Comparison of ENCODE assay signal across 1 cellular context in the genomic region with DNA sequence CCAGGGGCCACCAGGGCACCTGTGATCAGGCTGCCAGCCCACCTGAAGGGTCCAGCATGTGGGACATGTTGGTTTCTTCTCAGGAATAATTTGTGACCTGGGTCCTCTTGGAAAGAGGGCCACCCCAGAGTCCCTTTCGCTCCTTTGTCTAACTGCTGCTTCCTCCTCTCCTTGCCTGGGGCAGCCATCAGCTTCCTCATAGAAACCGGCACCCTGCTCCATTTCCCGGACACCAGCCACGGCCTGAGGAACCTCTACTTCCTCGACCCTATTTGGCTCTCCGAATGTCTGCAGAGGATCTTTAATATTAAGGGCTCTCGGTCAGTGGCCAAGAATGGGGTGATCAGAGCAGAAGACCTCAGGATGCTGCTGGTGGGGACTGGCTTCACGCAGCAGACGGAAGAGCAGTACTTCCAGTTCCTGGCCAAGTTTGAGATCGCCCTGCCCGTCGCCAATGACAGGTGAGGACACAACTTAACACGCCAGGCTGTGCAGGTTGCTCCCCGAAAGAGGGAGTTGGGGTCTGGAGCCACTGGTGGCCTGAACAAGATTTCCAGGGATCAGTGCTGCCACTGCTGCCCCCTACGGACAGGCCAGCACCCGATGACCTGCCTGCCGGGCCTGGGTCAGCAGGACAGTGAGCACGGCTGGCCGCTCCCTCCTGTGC.
TF ChIP-seq lines count a peak whose summit lies in the region.

No MANE protein-coding gene starts in this region.

TF ChIP-seq in K562, 482 proteins besides CTCF, POLR2A, EP300 and RAD21 (continued from another document):
- TF ChIP-seq, protein P1, sequence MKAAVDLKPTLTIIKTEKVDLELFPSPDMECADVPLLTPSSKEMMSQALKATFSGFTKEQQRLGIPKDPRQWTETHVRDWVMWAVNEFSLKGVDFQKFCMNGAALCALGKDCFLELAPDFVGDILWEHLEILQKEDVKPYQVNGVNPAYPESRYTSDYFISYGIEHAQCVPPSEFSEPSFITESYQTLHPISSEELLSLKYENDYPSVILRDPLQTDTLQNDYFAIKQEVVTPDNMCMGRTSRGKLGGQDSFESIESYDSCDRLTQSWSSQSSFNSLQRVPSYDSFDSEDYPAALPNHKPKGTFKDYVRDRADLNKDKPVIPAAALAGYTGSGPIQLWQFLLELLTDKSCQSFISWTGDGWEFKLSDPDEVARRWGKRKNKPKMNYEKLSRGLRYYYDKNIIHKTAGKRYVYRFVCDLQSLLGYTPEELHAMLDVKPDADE (conservative IDR thresholded peaks at IDR 0.05; ENCODE audit: control insufficient read depth, low read depth, low read length) = no peak
- no peak for TF ChIP-seq ZNF444 (CRISPR knock-in tag; IDR thresholded peaks at IDR 0.05)
- TF ChIP-seq, protein P2, sequence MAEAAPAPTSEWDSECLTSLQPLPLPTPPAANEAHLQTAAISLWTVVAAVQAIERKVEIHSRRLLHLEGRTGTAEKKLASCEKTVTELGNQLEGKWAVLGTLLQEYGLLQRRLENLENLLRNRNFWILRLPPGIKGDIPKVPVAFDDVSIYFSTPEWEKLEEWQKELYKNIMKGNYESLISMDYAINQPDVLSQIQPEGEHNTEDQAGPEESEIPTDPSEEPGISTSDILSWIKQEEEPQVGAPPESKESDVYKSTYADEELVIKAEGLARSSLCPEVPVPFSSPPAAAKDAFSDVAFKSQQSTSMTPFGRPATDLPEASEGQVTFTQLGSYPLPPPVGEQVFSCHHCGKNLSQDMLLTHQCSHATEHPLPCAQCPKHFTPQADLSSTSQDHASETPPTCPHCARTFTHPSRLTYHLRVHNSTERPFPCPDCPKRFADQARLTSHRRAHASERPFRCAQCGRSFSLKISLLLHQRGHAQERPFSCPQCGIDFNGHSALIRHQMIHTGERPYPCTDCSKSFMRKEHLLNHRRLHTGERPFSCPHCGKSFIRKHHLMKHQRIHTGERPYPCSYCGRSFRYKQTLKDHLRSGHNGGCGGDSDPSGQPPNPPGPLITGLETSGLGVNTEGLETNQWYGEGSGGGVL (CRISPR knock-in tag; IDR thresholded peaks at IDR 0.05) = no peak
